ENCODE assay signal across 1 cellular context in genomic region chr11:61163714-61164609, GRCh38.
TF ChIP-seq lines count a peak whose summit lies in the region.

No MANE protein-coding gene starts in this region.

TF ChIP-seq in GM12878, 131 proteins besides CTCF, POLR2A, EP300 and RAD21 (continued from another document):
- TF ChIP-seq PKNOX1 (IDR thresholded peaks at IDR 0.05) = peak; percentile 69; the same call in 1 of the 2 replicates
- TF ChIP-seq KAT2A (conservative IDR thresholded peaks at IDR 0.05; ENCODE audit: control insufficient read depth, low read depth, low read length) = no peak
- peak; percentile 75 for TF ChIP-seq ATF7 (IDR thresholded peaks at IDR 0.05; ENCODE audit: low read depth)
- TF ChIP-seq GATAD2B (conservative IDR thresholded peaks at IDR 0.05; ENCODE audit: low read depth) = no peak
- no peak for TF ChIP-seq ESRRA (IDR thresholded peaks at IDR 0.05; ENCODE audit: low read length)
- peak; percentile 77; the same call in 1 of the 2 replicates for TF ChIP-seq ZNF384 (IDR thresholded peaks at IDR 0.05; ENCODE audit: borderline replicate concordance, low read depth, low read length)
- no peak for TF ChIP-seq ZBTB4 (CRISPR knock-in tag; IDR thresholded peaks at IDR 0.05)
- no peak for TF ChIP-seq TCF7 (IDR thresholded peaks at IDR 0.05; ENCODE audit: borderline replicate concordance)
- TF ChIP-seq MLLT1 (IDR thresholded peaks at IDR 0.05) = no peak
- peak; percentile 34 to 49; a peak in 3 of 4 replicates for TF ChIP-seq IKZF2 (IDR thresholded peaks at IDR 0.05)
- TF ChIP-seq SPI1 (IDR thresholded peaks at IDR 0.05; ENCODE audit: borderline replicate concordance, insufficient read depth, low read depth, low read length) = 0 out of 2 replicates have a peak, but pooled peaks have one; percentile 3
- peak; percentile 21 for TF ChIP-seq MEF2B (IDR thresholded peaks at IDR 0.05; ENCODE audit: partially characterized antibody, poor library complexity, severe bottlenecking)
- TF ChIP-seq HDAC6 (IDR thresholded peaks at IDR 0.05; ENCODE audit: unreplicated experiment) = no peak
- TF ChIP-seq SMARCA5 (IDR thresholded peaks at IDR 0.05) = peak; percentile 86; the same call in 1 of the 2 replicates
- TF ChIP-seq E2F4 (IDR thresholded peaks at IDR 0.05; ENCODE audit: low read depth, low read length) = no peak
- TF ChIP-seq BCLAF1 (IDR thresholded peaks at IDR 0.05) = no peak
- peak; percentile 63; the same call in 1 of the 2 replicates for TF ChIP-seq NBN (IDR thresholded peaks at IDR 0.05)
- no peak for TF ChIP-seq CUX1 (IDR thresholded peaks at IDR 0.05; ENCODE audit: insufficient replicate concordance, low read depth, low read length)
- TF ChIP-seq ELK1 (IDR thresholded peaks at IDR 0.05; ENCODE audit: low read depth, low read length) = no peak
- no peak for TF ChIP-seq IRF3 (IDR thresholded peaks at IDR 0.05)
- TF ChIP-seq NR2C1 (IDR thresholded peaks at IDR 0.05) = no peak
- peak; percentile 37; the same call in 1 of the 2 replicates for TF ChIP-seq EED (IDR thresholded peaks at IDR 0.05; ENCODE audit: low read depth)
- no peak for TF ChIP-seq SRF (IDR thresholded peaks at IDR 0.05; ENCODE audit: low read depth in 2 of 2, low read length in 2 of 2)
- TF ChIP-seq ZNF687 (IDR thresholded peaks at IDR 0.05) = no peak
- TF ChIP-seq SKIL (IDR thresholded peaks at IDR 0.05; ENCODE audit: low read depth, poor library complexity, severe bottlenecking) = peak; percentile 62
- no peak for TF ChIP-seq SMC3 (IDR thresholded peaks at IDR 0.05; ENCODE audit: borderline replicate concordance, low read length)
